22 cellular contexts compared by ENCODE assay signal in the genomic region with DNA sequence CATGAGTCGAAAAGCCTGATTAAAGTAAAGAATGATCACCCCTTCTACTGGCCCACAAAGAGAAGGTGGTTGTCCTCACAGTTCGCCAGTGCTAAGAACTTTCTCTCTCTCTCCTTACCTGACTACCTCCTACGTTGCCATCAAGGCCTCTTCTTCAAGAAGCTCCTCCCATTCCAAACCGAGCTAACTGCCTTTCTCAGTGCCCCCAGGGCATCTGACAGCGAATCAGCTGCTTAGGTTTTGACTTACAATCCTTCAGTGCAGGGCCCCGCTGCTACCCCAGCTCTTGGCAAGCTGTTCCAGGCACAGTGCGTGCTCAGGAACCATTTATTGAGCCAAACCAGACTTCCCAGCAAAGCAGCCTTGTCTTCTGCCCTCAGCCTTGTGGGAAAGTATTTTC. TPM values are rescaled to one million over a fixed set of nuclear protein-coding genes. Genes with fewer than 3 reads are reported as not detected.
A peak's percentile ranks its signal among the peaks of the same experiment; 100 is the strongest.
DNase-seq lines count a peak whose midpoint lies in the region; ATAC-seq, FAIRE-seq and TF ChIP-seq lines count a peak whose summit lies in the region.
"Had no signal": no experiment of that assay in that cellular context is flagged by ENCODE, and none has a peak within 500 bp of the region (broad histone marks: within the 10 kb centered on the region; RNA-seq: fewer than 3 reads in every experiment).

No MANE protein-coding gene starts in this region.

- no peaks in the 10 kb centered on the region for H3K9me2 ChIP-seq in PC-3 (replicated peaks; ENCODE audit: low read length)

- TF ChIP-seq POLR2A in breast epithelium (IDR thresholded peaks at IDR 0.05): no peak

- 0 out of 2 replicates have a peak, but pooled peaks cover 6% of the 10 kb centered on the region for H4K20me1 ChIP-seq in PC-3 (ENCODE audit: low read length)

- no peaks in the 10 kb centered on the region for H3K36me3 Mint-ChIP-seq in MCF 10A (ENCODE audit: insufficient read depth, unreplicated experiment)
- no peaks in the 10 kb centered on the region for H3K36me3 Mint-ChIP-seq in activated CD8-positive, alpha-beta memory T cell treated with anti-CD3 and anti-CD28 coated beads, Interleukin-2, amount 10 ng/mL, durations not matched to agents 7 days and 5 days

- H3K27me3 ChIP-seq in breast epithelium (no peaks in the 10 kb centered on the region), PC-3 (ENCODE audit: low read length) (no peaks in the 10 kb centered on the region), bronchial epithelial cell (ENCODE audit: control insufficient read depth, insufficient read depth, low read length) (no peaks in the 10 kb centered on the region)
- H3K27me3 ChIP-seq: SJSA1 had no signal

- H2AFZ ChIP-seq in PC-3 (ENCODE audit: low read length): no peak overlapping the region

- H3K36me3 ChIP-seq in breast epithelium: no peaks in the 10 kb centered on the region
- H3K36me3 ChIP-seq in PC-3 (ENCODE audit: low read depth, low read length): no peaks in the 10 kb centered on the region
- no peaks in the 10 kb centered on the region for H3K36me3 ChIP-seq in bronchial epithelial cell (ENCODE audit: control insufficient read depth, insufficient read depth, low read length)
- H3K36me3 ChIP-seq: SJSA1 had no signal

- TF ChIP-seq CTCF in MCF 10A (IDR thresholded peaks at IDR 0.05; ENCODE audit: unreplicated experiment): no peak
- no peak for TF ChIP-seq CTCF in breast epithelium (IDR thresholded peaks at IDR 0.05)
- TF ChIP-seq CTCF in PC-3 (conservative IDR thresholded peaks at IDR 0.05; ENCODE audit: low read depth, low read length): no peak
- TF ChIP-seq CTCF in bronchial epithelial cell (IDR thresholded peaks at IDR 0.05; ENCODE audit: insufficient read depth, low read length, severe bottlenecking): no peak

- DNase-seq in MCF 10A (ENCODE audit: unreplicated experiment) (peak; percentile 30), breast epithelium (ENCODE audit: low spot score in 2 of 2) (no peak), PC-3 (peak; percentile 33), bronchial epithelial cell (ENCODE audit: low read depth) (peak; percentile 46), activated gamma-delta T cell (lab: John Stamatoyannopoulos, UW) (no peak), D341Med (ENCODE audit: low spot score) (no peak)
- no peak for DNase-seq in activated CD8-positive, alpha-beta memory T cell treated with anti-CD3 and anti-CD28 coated beads, Interleukin-2, amount 10 ng/mL, durations not matched to agents 7 days and 5 days
- DNase-seq: 8988T, DMS 273 treated with DMSO at 0.1 percent for 48 hours, GOT3, NCI-H1092 treated with DMSO at 0.1 percent for 48 hours, NCI-H146, NCI-H2081, NCI-H510A, NCI-H82, SW 1271 had no signal

- H3K27ac Mint-ChIP-seq in MCF 10A (ENCODE audit: low read depth, unreplicated experiment): no peak overlapping the region
- no peak overlapping the region for H3K27ac Mint-ChIP-seq in activated CD8-positive, alpha-beta memory T cell treated with anti-CD3 and anti-CD28 coated beads, Interleukin-2, amount 10 ng/mL, durations not matched to agents 7 days and 5 days
- H3K27ac Mint-ChIP-seq: B cell had no signal

- peaks cover 41% of the 10 kb centered on the region for H3K4me1 Mint-ChIP-seq in MCF 10A (ENCODE audit: insufficient read depth, unreplicated experiment)
- peaks cover 3% of the 10 kb centered on the region for H3K4me1 Mint-ChIP-seq in activated CD8-positive, alpha-beta memory T cell treated with anti-CD3 and anti-CD28 coated beads, Interleukin-2, amount 10 ng/mL, durations not matched to agents 7 days and 5 days

- ATAC-seq in PC-3: no peak
- no peak for ATAC-seq in activated CD8-positive, alpha-beta memory T cell treated with anti-CD3 and anti-CD28 coated beads, Interleukin-2, amount 10 ng/mL, durations not matched to agents 7 days and 5 days
- no peak for ATAC-seq in HG02981 (IDR thresholded peaks at IDR 0.05; ENCODE audit: unreplicated experiment)

- no peaks in the 10 kb centered on the region for H3K9me3 ChIP-seq in breast epithelium
- H3K9me3 ChIP-seq in PC-3 (ENCODE audit: low read length): no peaks in the 10 kb centered on the region
- H3K9me3 ChIP-seq: SJSA1 had no signal

- H3K27me3 Mint-ChIP-seq in MCF 10A (ENCODE audit: insufficient read depth, unreplicated experiment): no peaks in the 10 kb centered on the region
- peaks cover 6% of the 10 kb centered on the region for H3K27me3 Mint-ChIP-seq in activated CD8-positive, alpha-beta memory T cell treated with anti-CD3 and anti-CD28 coated beads, Interleukin-2, amount 10 ng/mL, durations not matched to agents 7 days and 5 days

- FAIRE-seq in bronchial epithelial cell (lab: Jason Lieb, UNC): no peak
- FAIRE-seq: GM12891, GM18507 had no signal

- H3K9me3 Mint-ChIP-seq in MCF 10A (ENCODE audit: unreplicated experiment): no peaks in the 10 kb centered on the region
- H3K9me3 Mint-ChIP-seq in activated CD8-positive, alpha-beta memory T cell treated with anti-CD3 and anti-CD28 coated beads, Interleukin-2, amount 10 ng/mL, durations not matched to agents 7 days and 5 days (ENCODE audit: low read depth): no peaks in the 10 kb centered on the region

- BruUV-seq in MCF 10A (replicated peaks; lab: Mats Ljungman, UMichigan) (no TSS peak), PC-3 (replicated peaks; lab: Mats Ljungman, UMichigan) (no TSS peak)

- POLR2A ChIA-PET in MCF 10A (lab: Yijun Ruan, JAX): no interaction called here
- POLR2A ChIA-PET in PC-3 (lab: Charles Lee; ENCODE audit: unreplicated experiment): no interaction called here

- H3K4me1 ChIP-seq in breast epithelium: no peaks in the 10 kb centered on the region
- H3K4me1 ChIP-seq in PC-3 (ENCODE audit: insufficient read depth, low read length): peaks cover 61% of the 10 kb centered on the region
- H3K4me1 ChIP-seq: SJSA1 had no signal

- no peak overlapping the region for H3K4me3 Mint-ChIP-seq in MCF 10A (ENCODE audit: unreplicated experiment)
- H3K4me3 Mint-ChIP-seq in activated CD8-positive, alpha-beta memory T cell treated with anti-CD3 and anti-CD28 coated beads, Interleukin-2, amount 10 ng/mL, durations not matched to agents 7 days and 5 days: no peak overlapping the region
- H3K4me3 Mint-ChIP-seq: B cell had no signal

- CTCF ChIA-PET in MCF 10A (lab: Yijun Ruan, JAX): no interaction called here
- CTCF ChIA-PET in PC-3 (lab: Charles Lee): no interaction called here
- CTCF ChIA-PET in activated CD8-positive, alpha-beta memory T cell treated with anti-CD3 and anti-CD28 coated beads, Interleukin-2, amount 10 ng/mL, durations not matched to agents 7 days and 5 days (lab: Charles Lee): no interaction called here

- H3K27ac ChIP-seq in breast epithelium (no peak overlapping the region), PC-3 (ENCODE audit: low read length) (peak overlapping the region; percentile 72)
- H3K27ac ChIP-seq: SJSA1 had no signal

- H3K4me3 ChIP-seq in breast epithelium (no peak overlapping the region), PC-3 (ENCODE audit: low read length) (no peak overlapping the region), bronchial epithelial cell (ENCODE audit: low read depth, low read length) (no peak overlapping the region)
- H3K4me3 ChIP-seq: SJSA1 had no signal

- H3K9ac ChIP-seq in PC-3 (ENCODE audit: low read length): no peak overlapping the region

- peaks cover 13% of the 10 kb centered on the region for H3K79me2 ChIP-seq in PC-3 (ENCODE audit: low read length)

- peak overlapping the region; percentile 44 for H3K4me2 ChIP-seq in PC-3 (ENCODE audit: low read length)

- intact Hi-C loops in MCF 10A (cut with micrococcal nuclease): no loop called here
- intact Hi-C loops in breast epithelium (cut with DNase I; ENCODE audit: low total_unique reads): no loop called here
- intact Hi-C loops in PC-3 (cut with micrococcal nuclease): loop anchor here (5.0 kb wide), 1 partner anchor 47 kb away; no protein-coding TSS in a partner anchor

- no peaks in the 10 kb centered on the region for H3F3A ChIP-seq in PC-3 (ENCODE audit: low read length, unreplicated experiment)

RNA-seq across cellular contexts. Expression of a gene that starts 5.8 kb away (rescaled TPM):
- total RNA-seq in MCF 10A (2022) (not detected in 2 replicates), breast epithelium (under 1 TPM in 1 of 3 donors, not detected in 2; 0.29 TPM), PC-3 (2014; rRNA removed) (12.6 and 15.6 TPM in 2 replicates), bronchial epithelial cell (0.51 and 0.79 TPM in 2 replicates)
- not detected for total RNA-seq in activated CD8-positive, alpha-beta memory T cell treated with anti-CD3 and anti-CD28 coated beads, Interleukin-2, amount 10 ng/mL, durations not matched to agents 7 days and 5 days
- total RNA-seq: B cell, HT-29, SJSA1 had no signal

Comparison
In these comparisons a context has a peak if more than half of its experiments do, and no peak if none do; other contexts are left out.
1. DNase-seq: peak in MCF 10A (single experiment), PC-3 (single experiment) and bronchial epithelial cell (single experiment); none in breast epithelium (0 of 2), activated CD8-positive, alpha-beta memory T cell treated with anti-CD3 and anti-CD28 coated beads, Interleukin-2, amount 10 ng/mL, durations not matched to agents 7 days and 5 days (single experiment), activated gamma-delta T cell (single experiment) and D341Med (single experiment).